In genomic region chr16:5257462-5257861, GRCh38 we compare ENCODE assay signal across 15 cellular contexts.
DNase-seq lines count a peak whose midpoint lies in the region; ATAC-seq and TF ChIP-seq lines count a peak whose summit lies in the region.
"Had no signal": no experiment of that assay in that cellular context is flagged by ENCODE, and none has a peak within 500 bp of the region (broad histone marks: within the 10 kb centered on the region; RNA-seq: fewer than 3 reads in every experiment).

No MANE protein-coding gene starts in this region.

- H3K4me1 Mint-ChIP-seq in endodermal cell, result peaks cover 5% of the 10 kb centered on the region
- no peaks in the 10 kb centered on the region for H3K4me1 Mint-ChIP-seq in osteocyte (ENCODE audit: unreplicated experiment)
- no peaks in the 10 kb centered on the region for H3K4me1 Mint-ChIP-seq in natural killer cell
- H3K4me1 Mint-ChIP-seq: CD4-positive, CD25-positive, alpha-beta regulatory T cell had no signal

- H3K4me1 ChIP-seq in endodermal cell (ENCODE audit: control insufficient read depth, insufficient read depth, low read length), result no peaks in the 10 kb centered on the region
- H3K4me1 ChIP-seq: BLaER1 treated with 17β-estradiol and CSF1 and Interleukin-3, amounts not matched to agents 10 nM and 100 nM had no signal

- H3K9me3 Mint-ChIP-seq in endodermal cell (no peaks in the 10 kb centered on the region), osteocyte (ENCODE audit: unreplicated experiment) (no peaks in the 10 kb centered on the region), natural killer cell (no peaks in the 10 kb centered on the region)

- H3K27ac Mint-ChIP-seq in endodermal cell, result no peak overlapping the region
- H3K27ac Mint-ChIP-seq in osteocyte (ENCODE audit: unreplicated experiment), result no peak overlapping the region
- H3K27ac Mint-ChIP-seq in natural killer cell, result no peak overlapping the region
- H3K27ac Mint-ChIP-seq: CD4-positive, CD25-positive, alpha-beta regulatory T cell had no signal

- no peak overlapping the region for H3K27ac ChIP-seq in endodermal cell (ENCODE audit: low read depth, low read length)
- H3K27ac ChIP-seq: 22Rv1; BLaER1 treated with 17β-estradiol and CSF1 and Interleukin-3, amounts not matched to agents 10 nM and 100 nM; HL-60 had no signal

- in situ Hi-C loops in Caki2 (cut with HindIII; ENCODE audit: low pct_unique_long_range_greater_than_20kb, low sequenced_read_pairs), result no loop called here

- no peak overlapping the region for H3K4me3 ChIP-seq in endodermal cell (ENCODE audit: low read length)
- H3K4me3 ChIP-seq: BLaER1 treated with 17β-estradiol and CSF1 and Interleukin-3, amounts not matched to agents 10 nM and 100 nM; K562 had no signal

- peak; percentile 30 for DNase-seq in Caki2 (ENCODE audit: low read depth)
- DNase-seq in NCI-H226, result peak; percentile 93
- peak; percentile 44 for DNase-seq in endodermal cell
- peak; percentile 53 for DNase-seq in osteocyte (ENCODE audit: extremely low spot score, unreplicated experiment)
- DNase-seq in natural killer cell, result no peak
- no peak for DNase-seq in AML-193 (lab: John Stamatoyannopoulos, UW)
- no peak for DNase-seq in activated T-cell treated with anti-CD3 and anti-CD28 coated beads, Interleukin-2, amount 50 U/mL, for 48 hours
- no peak for DNase-seq in DMS 273 treated with DMSO at 0.1 percent for 48 hours (lab: John Stamatoyannopoulos, UW)
- DNase-seq: Calu3; CD4-positive, CD25-positive, alpha-beta regulatory T cell; DMS79 had no signal

- intact Hi-C loops in natural killer cell (cut with micrococcal nuclease), result no loop called here

- no peak overlapping the region for H3K9ac ChIP-seq in endodermal cell (ENCODE audit: extremely low read depth, low read length, poor library complexity, severe bottlenecking)
- H3K9ac ChIP-seq: BLaER1 treated with 17β-estradiol and CSF1 and Interleukin-3, amounts not matched to agents 10 nM and 100 nM had no signal

- TF ChIP-seq CTCF in endodermal cell (conservative IDR thresholded peaks at IDR 0.05) (no peak), osteocyte (IDR thresholded peaks at IDR 0.05) (no peak), natural killer cell (IDR thresholded peaks at IDR 0.05) (no peak)

- H3K4me3 Mint-ChIP-seq in endodermal cell (no peak overlapping the region), osteocyte (ENCODE audit: unreplicated experiment) (no peak overlapping the region), natural killer cell (no peak overlapping the region)
- H3K4me3 Mint-ChIP-seq: CD4-positive, CD25-positive, alpha-beta regulatory T cell had no signal

- H3K27me3 Mint-ChIP-seq in endodermal cell (ENCODE audit: insufficient read depth) (peaks cover 9% of the 10 kb centered on the region), osteocyte (ENCODE audit: unreplicated experiment) (no peaks in the 10 kb centered on the region), natural killer cell (ENCODE audit: low read depth in 2 of 2) (peaks cover 7 to 11% of the 10 kb centered on the region in 2 donors)
- H3K27me3 Mint-ChIP-seq: CD4-positive, CD25-positive, alpha-beta regulatory T cell had no signal

- H3K36me3 Mint-ChIP-seq in endodermal cell (ENCODE audit: low read depth), result no peaks in the 10 kb centered on the region
- no peaks in the 10 kb centered on the region for H3K36me3 Mint-ChIP-seq in osteocyte (ENCODE audit: unreplicated experiment)
- H3K36me3 Mint-ChIP-seq in natural killer cell, result no peaks in the 10 kb centered on the region
- H3K36me3 Mint-ChIP-seq: CD4-positive, CD25-positive, alpha-beta regulatory T cell had no signal

- WGBS in endodermal cell (ENCODE audit: insufficient coverage in 1 of 2, insufficient read length in 1 of 2), 2 experiments, result 61 to 78% methylated on average over 4 to 11 of the region's 11 CpGs

- no peaks in the 10 kb centered on the region for H3K9me3 ChIP-seq in endodermal cell (ENCODE audit: control insufficient read depth, low read length)
- H3K9me3 ChIP-seq: BLaER1 treated with 17β-estradiol and CSF1 and Interleukin-3, amounts not matched to agents 10 nM and 100 nM had no signal

- H3K27me3 ChIP-seq in endodermal cell (ENCODE audit: control insufficient read depth, insufficient read depth, low read length, poor library complexity, severe bottlenecking), result no peaks in the 10 kb centered on the region
- H3K27me3 ChIP-seq: BLaER1 treated with 17β-estradiol and CSF1 and Interleukin-3, amounts not matched to agents 10 nM and 100 nM had no signal

- no peaks in the 10 kb centered on the region for H3K36me3 ChIP-seq in endodermal cell (ENCODE audit: control insufficient read depth, insufficient read depth, low read length)
- H3K36me3 ChIP-seq: BLaER1 treated with 17β-estradiol and CSF1 and Interleukin-3, amounts not matched to agents 10 nM and 100 nM had no signal

- ATAC-seq in natural killer cell, result no peak
- ATAC-seq: K562 had no signal

Comparison
In these comparisons a context has a peak if more than half of its experiments do, and no peak if none do; other contexts are left out.
1. DNase-seq: peak in Caki2 (single experiment), NCI-H226 (single experiment), endodermal cell (single experiment) and osteocyte (single experiment); none in natural killer cell (single experiment), AML-193 (0 of 2), activated T-cell treated with anti-CD3 and anti-CD28 coated beads, Interleukin-2, amount 50 U/mL, for 48 hours (0 of 2) and DMS 273 treated with DMSO at 0.1 percent for 48 hours (single experiment).